34 cellular contexts compared by ENCODE assay signal in the genomic region with DNA sequence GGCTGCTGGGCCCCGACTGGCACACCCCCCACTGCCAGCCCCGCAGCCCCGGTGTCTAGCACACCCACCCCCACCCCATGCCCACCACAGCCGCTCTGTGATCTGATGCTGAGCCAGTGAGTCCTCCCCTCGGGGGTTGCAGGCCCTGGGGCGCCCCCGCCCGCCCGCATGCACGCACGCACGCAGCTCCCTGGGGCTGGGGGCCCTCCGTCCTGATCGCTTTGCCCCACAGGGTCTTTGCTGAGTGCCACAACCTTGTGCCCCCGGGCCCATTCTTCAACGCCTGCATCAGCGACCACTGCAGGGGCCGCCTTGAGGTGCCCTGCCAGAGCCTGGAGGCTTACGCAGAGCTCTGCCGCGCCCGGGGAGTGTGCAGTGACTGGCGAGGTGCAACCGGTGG. TPM values are rescaled to one million over a fixed set of nuclear protein-coding genes. Genes with fewer than 3 reads are reported as not detected.
"Had no signal": no experiment of that assay in that cellular context is flagged by ENCODE, and none has a peak within 500 bp of the region (broad histone marks: within the 10 kb centered on the region; RNA-seq: fewer than 3 reads in every experiment).

No MANE protein-coding gene starts in this region.

- H3K4me1 Mint-ChIP-seq: naive thymus-derived CD4-positive, alpha-beta T cell; nephron; neural progenitor cell had no signal

- H2AFZ ChIP-seq: neural progenitor cell had no signal

- H3K4me2 ChIP-seq: neural progenitor cell, smooth muscle cell had no signal

- H3K9me3 Mint-ChIP-seq: natural killer cell; stimulated activated naive B cell treated with anti-CD40 and anti-IgM and Interleukin-4, amounts not matched to agents 10 μg/mL and 1 μg/mL and 100 μg/mL, for 72 hours; type B pancreatic cell had no signal

- ATAC-seq: naive thymus-derived CD4-positive, alpha-beta T cell; natural killer cell; pancreas; right lobe of liver; stimulated activated naive B cell treated with anti-CD40 and anti-IgM and Interleukin-4, amounts not matched to agents 10 μg/mL and 1 μg/mL and 100 μg/mL, for 72 hours; upper lobe of right lung had no signal

- H3K27ac Mint-ChIP-seq: naive thymus-derived CD4-positive, alpha-beta T cell; natural killer cell; nephron; neural progenitor cell; stimulated activated naive B cell treated with anti-CD40 and anti-IgM and Interleukin-4, amounts not matched to agents 10 μg/mL and 1 μg/mL and 100 μg/mL, for 72 hours; type B pancreatic cell had no signal

- H3K4me1 ChIP-seq: neural progenitor cell, pancreas, prostate gland, right atrium auricular region, right lobe of liver, spleen, thyroid gland, upper lobe of right lung, uterus had no signal

- H3K27ac ChIP-seq: neural progenitor cell, neutrophil, pancreas, prostate gland, right atrium auricular region, right lobe of liver, skin epidermis, spleen, stomach, thoracic aorta, thyroid gland, tibial nerve, upper lobe of right lung, uterus had no signal

- H3K4me3 Mint-ChIP-seq: naive thymus-derived CD4-positive, alpha-beta T cell; natural killer cell; nephron; neural progenitor cell; stimulated activated naive B cell treated with anti-CD40 and anti-IgM and Interleukin-4, amounts not matched to agents 10 μg/mL and 1 μg/mL and 100 μg/mL, for 72 hours; type B pancreatic cell had no signal

- H3K27me3 Mint-ChIP-seq: naive thymus-derived CD4-positive, alpha-beta T cell; stimulated activated naive B cell treated with anti-CD40 and anti-IgM and Interleukin-4, amounts not matched to agents 10 μg/mL and 1 μg/mL and 100 μg/mL, for 72 hours; type B pancreatic cell had no signal

- H3K36me3 Mint-ChIP-seq: natural killer cell; neural progenitor cell; stimulated activated naive B cell treated with anti-CD40 and anti-IgM and Interleukin-4, amounts not matched to agents 10 μg/mL and 1 μg/mL and 100 μg/mL, for 72 hours; type B pancreatic cell had no signal

- H3K9ac ChIP-seq: neural progenitor cell had no signal

- H3K36me3 ChIP-seq: neural progenitor cell, neutrophil, pancreas, prostate gland, right atrium auricular region, right lobe of liver, spleen, stomach, thoracic aorta, thyroid gland, tibial nerve, upper lobe of right lung, uterus had no signal

- H3K27me3 ChIP-seq: neural progenitor cell, neutrophil, pancreas, right atrium auricular region, right lobe of liver, stomach, thyroid gland, tibial nerve, upper lobe of right lung, uterus had no signal

- H3K9me3 ChIP-seq: neutrophil, pancreas, prostate gland, right atrium auricular region, right lobe of liver, spleen, stomach, thoracic aorta, thyroid gland, tibial nerve, upper lobe of right lung, uterus had no signal

- H3K4me3 ChIP-seq: neural progenitor cell, pancreas, prostate gland, right atrium auricular region, right lobe of liver, skin epidermis, smooth muscle cell, spleen, stomach, thoracic aorta, thyroid gland, tibial nerve, upper lobe of right lung, uterus had no signal

- DNase-seq: naive thymus-derived CD4-positive, alpha-beta T cell; natural killer cell; nucleus accumbens; retina; right lobe of liver; spleen; stimulated activated CD4-positive, alpha-beta T cell treated with anti-CD3 and anti-CD28 coated beads, Interleukin-12 subunit alpha, Interleukin-12 subunit beta, amount 100 ng/mL, for 4 hours; stimulated activated CD4-positive, alpha-beta T cell treated with anti-CD3 and anti-CD28 coated beads, Interleukin-1b, Interleukin-23, amount 100 ng/mL, for 48 hours; stimulated activated CD4-positive, alpha-beta T cell treated with anti-CD3 and anti-CD28 coated beads, Interleukin-4, amount 100 ng/mL, for 1 hour; stimulated activated CD4-positive, alpha-beta T cell treated with anti-CD3 and anti-CD28 coated beads, Interleukin-4, amount 100 ng/mL, for 4 hours; stimulated activated CD8-positive, alpha-beta memory T cell treated with anti-CD3 and anti-CD28 coated beads, Interleukin-4, amount 100 ng/mL, for 48 hours; stimulated activated naive B cell treated with anti-CD40 and anti-IgM and Interleukin-4, amounts not matched to agents 10 μg/mL and 1 μg/mL and 100 μg/mL, for 72 hours; stimulated activated naive CD4-positive, alpha-beta T cell treated with Interleukin-2 at 50 U/mL for 16 hours; stomach; thyroid gland; upper lobe of right lung; uterus had no signal

RNA-seq across cellular contexts. Expression of a gene that starts 32.3 kb away (rescaled TPM):
- total RNA-seq: naive thymus-derived CD4-positive, alpha-beta T cell; natural killer cell; osteocyte; pulmonary artery endothelial cell; right atrium auricular region; smooth muscle cell; subcutaneous adipose tissue; temporal lobe; thoracic aorta; thyroid gland; urinary bladder had no signal
- polyA plus RNA-seq: naive thymus-derived CD4-positive, alpha-beta T cell; neural cell; smooth muscle cell; urinary bladder had no signal
